ENCODE assay signal across 9 cellular contexts in the genomic region with DNA sequence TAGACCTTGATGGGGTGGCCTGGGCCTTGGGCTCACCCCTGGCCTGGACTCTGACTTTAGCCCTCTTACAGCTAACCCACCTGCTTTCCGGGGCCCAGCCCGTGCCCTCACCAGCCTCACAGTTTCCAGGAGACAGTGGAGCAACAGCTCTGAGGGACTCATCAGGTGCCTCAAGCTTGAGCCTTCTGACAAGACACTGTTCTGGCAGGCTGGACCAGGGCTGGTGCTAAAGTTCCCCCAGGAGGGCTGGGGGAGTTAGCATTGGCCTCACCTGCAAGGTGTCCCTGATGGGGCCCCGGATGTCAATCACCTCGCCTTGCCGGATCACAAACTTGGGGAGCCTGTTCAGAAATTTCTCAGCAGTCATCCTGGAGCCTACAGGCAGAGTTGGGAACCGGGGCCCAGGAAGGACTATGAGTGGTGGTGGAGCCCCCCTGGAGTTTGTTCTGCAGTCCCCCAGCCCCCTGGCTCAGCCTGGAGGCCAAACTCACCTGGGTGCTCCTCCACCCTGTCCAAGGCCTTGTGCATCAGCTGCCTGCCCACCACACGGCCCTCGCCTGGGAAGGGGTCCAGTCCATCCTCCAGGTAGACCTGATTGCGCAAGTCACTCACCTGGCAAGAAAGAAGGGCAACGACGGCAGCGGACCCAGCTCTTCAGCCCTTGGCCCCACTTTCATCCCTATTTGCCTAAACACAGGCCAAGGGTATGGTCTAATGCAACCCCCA. TPM values are rescaled to one million over a fixed set of nuclear protein-coding genes. Genes with fewer than 3 reads are reported as not detected.
DNase-seq lines count a peak whose midpoint lies in the region; ATAC-seq and TF ChIP-seq lines count a peak whose summit lies in the region.
"Had no signal": no experiment of that assay in that cellular context is flagged by ENCODE, and none has a peak within 500 bp of the region (broad histone marks: within the 10 kb centered on the region; RNA-seq: fewer than 3 reads in every experiment).

No MANE protein-coding gene starts in this region.

- peak overlapping the region in 3 of 5 experiments; percentile 30 to 94 (median 75) for H3K27ac Mint-ChIP-seq in brain
- H3K27ac Mint-ChIP-seq in natural killer cell treated with Interleukin-12 subunit alpha and Interleukin-12 subunit beta and Interleukin-15 and Interleukin-18, amount 100 ng/mL, for 72 hours: peak overlapping the region; percentile 87 to 89

- peaks cover 31% of the 10 kb centered on the region for H4K20me1 ChIP-seq in BLaER1
- no peaks in the 10 kb centered on the region for H4K20me1 ChIP-seq in Karpas-422 (ENCODE audit: insufficient read depth, low read depth, low read length)

- no peak for TF ChIP-seq CTCF in brain (conservative IDR thresholded peaks at IDR 0.05)

- ATAC-seq in natural killer cell treated with Interleukin-12 subunit alpha and Interleukin-12 subunit beta and Interleukin-15 and Interleukin-18, amount 100 ng/mL, for 72 hours: no peak
- ATAC-seq in GM18873 (IDR thresholded peaks at IDR 0.05; ENCODE audit: low FRiP score, unreplicated experiment): no peak
- no peak for ATAC-seq in GM21381 (IDR thresholded peaks at IDR 0.05; ENCODE audit: unreplicated experiment)

- H2AFZ ChIP-seq in Karpas-422 (ENCODE audit: low read length): no peak overlapping the region

- no peak overlapping the region; the same call in 1 of the 2 replicates for H3K4me3 ChIP-seq in BLaER1
- peak overlapping the region; percentile 53 for H3K4me3 ChIP-seq in Karpas-422 (ENCODE audit: low read length)

- no peak overlapping the region for H3K4me3 Mint-ChIP-seq in brain
- H3K4me3 Mint-ChIP-seq in natural killer cell treated with Interleukin-12 subunit alpha and Interleukin-12 subunit beta and Interleukin-15 and Interleukin-18, amount 100 ng/mL, for 72 hours: peak overlapping the region; percentile 86

- peaks cover 20% of the 10 kb centered on the region for H3K79me2 ChIP-seq in Karpas-422 (ENCODE audit: low read length)

- no peaks in the 10 kb centered on the region for H3K9me3 ChIP-seq in BLaER1
- no peaks in the 10 kb centered on the region for H3K9me3 ChIP-seq in Karpas-422 (ENCODE audit: low read length)

- H3K4me1 ChIP-seq in BLaER1 (peaks cover 92% of the 10 kb centered on the region), Karpas-422 (ENCODE audit: low read length) (peaks cover 92% of the 10 kb centered on the region)

- peaks cover 32% of the 10 kb centered on the region for H3K36me3 ChIP-seq in BLaER1
- peaks cover 4% of the 10 kb centered on the region for H3K36me3 ChIP-seq in Karpas-422 (ENCODE audit: insufficient read depth, low read length)

- peaks cover 68% of the 10 kb centered on the region for H3K4me1 Mint-ChIP-seq in brain
- peaks cover 71 to 76% of the 10 kb centered on the region in 2 donors for H3K4me1 Mint-ChIP-seq in natural killer cell treated with Interleukin-12 subunit alpha and Interleukin-12 subunit beta and Interleukin-15 and Interleukin-18, amount 100 ng/mL, for 72 hours (ENCODE audit: low read depth in 2 of 2)

- H3K27me3 Mint-ChIP-seq in brain: peaks cover 2% of the 10 kb centered on the region
- H3K27me3 Mint-ChIP-seq in natural killer cell treated with Interleukin-12 subunit alpha and Interleukin-12 subunit beta and Interleukin-15 and Interleukin-18, amount 100 ng/mL, for 72 hours: no peaks in the 10 kb centered on the region

- H3K27me3 ChIP-seq in BLaER1 (no peaks in the 10 kb centered on the region), Karpas-422 (ENCODE audit: low read length) (no peaks in the 10 kb centered on the region)

- peak overlapping the region; percentile 96 for H3K4me2 ChIP-seq in BLaER1
- peak overlapping the region; percentile 83 for H3K4me2 ChIP-seq in Karpas-422 (ENCODE audit: low read depth, low read length, poor library complexity, severe bottlenecking)

- H3K36me3 Mint-ChIP-seq in brain: no peaks in the 10 kb centered on the region
- H3K36me3 Mint-ChIP-seq in natural killer cell treated with Interleukin-12 subunit alpha and Interleukin-12 subunit beta and Interleukin-15 and Interleukin-18, amount 100 ng/mL, for 72 hours: no peaks in the 10 kb centered on the region

- H3K9ac ChIP-seq in BLaER1 (peak overlapping the region; percentile 88), Karpas-422 (ENCODE audit: low read length) (peak overlapping the region; percentile 73)

- H3K9me3 Mint-ChIP-seq in brain: peaks cover 0 to 2% (median 0%) of the 10 kb centered on the region in 5 experiments
- H3K9me3 Mint-ChIP-seq in natural killer cell treated with Interleukin-12 subunit alpha and Interleukin-12 subunit beta and Interleukin-15 and Interleukin-18, amount 100 ng/mL, for 72 hours: no peaks in the 10 kb centered on the region

- H3K27ac ChIP-seq in BLaER1: peak overlapping the region; percentile 98
- H3K27ac ChIP-seq in Karpas-422 (ENCODE audit: low read length): peak overlapping the region; percentile 98

- DNase-seq in Karpas-422 (peak; percentile 69), hypothalamus (lab: John Stamatoyannopoulos, UW) (no peak)
- no peak for DNase-seq in natural killer cell treated with Interleukin-12 subunit alpha and Interleukin-12 subunit beta and Interleukin-15 and Interleukin-18, amount 100 ng/mL, for 72 hours (ENCODE audit: low spot score)
- DNase-seq in stimulated activated CD8-positive, alpha-beta memory T cell treated with anti-CD3 and anti-CD28 coated beads, Interleukin-4, amount 100 ng/mL, for 48 hours: no peak
- DNase-seq: NCI-H2081 treated with DMSO at 0.1 percent for 48 hours had no signal

- no peaks in the 10 kb centered on the region for H3K9me2 ChIP-seq in Karpas-422 (replicated peaks; ENCODE audit: insufficient read depth, low read length)

RNA-seq across cellular contexts. Expression of a gene that starts 4.1 kb away (rescaled TPM):
- total RNA-seq in Karpas-422 (2014; rRNA removed; shearing (Covaris generic); ENCODE audit: low replicate concordance): 108 and 143 TPM in 2 replicates
- 278 TPM for polyA plus RNA-seq in brain (ENCODE audit: insufficient read depth, low read depth, low replicate concordance)
- total RNA-seq in natural killer cell treated with Interleukin-12 subunit alpha and Interleukin-12 subunit beta and Interleukin-15 and Interleukin-18, amount 100 ng/mL, for 72 hours: 100 to 1,000 TPM; 203 to 249 TPM

RNA-seq across cellular contexts. Expression of a gene that starts 22.4 kb away (rescaled TPM):
- total RNA-seq in Karpas-422 (2014; rRNA removed; shearing (Covaris generic); ENCODE audit: low replicate concordance): 20.7 and 56.0 TPM in 2 replicates
- polyA plus RNA-seq in brain (ENCODE audit: insufficient read depth, low read depth, low replicate concordance): 31.6 TPM
- 10 to 100 TPM in 1 of 2 donors, 1 to 10 TPM in 1; 9.9 to 24.8 TPM for total RNA-seq in natural killer cell treated with Interleukin-12 subunit alpha and Interleukin-12 subunit beta and Interleukin-15 and Interleukin-18, amount 100 ng/mL, for 72 hours

RNA-seq across cellular contexts. Expression of a gene that starts 33.7 kb away (rescaled TPM):
- total RNA-seq in Karpas-422 (2014; rRNA removed; shearing (Covaris generic); ENCODE audit: low replicate concordance): 614 and 735 TPM in 2 replicates
- polyA plus RNA-seq in brain (ENCODE audit: insufficient read depth, low read depth, low replicate concordance): 3.6 TPM
- total RNA-seq in natural killer cell treated with Interleukin-12 subunit alpha and Interleukin-12 subunit beta and Interleukin-15 and Interleukin-18, amount 100 ng/mL, for 72 hours: 10 to 100 TPM in 1 of 2 donors, 1 to 10 TPM in 1; 8.1 to 17.2 TPM

RNA-seq across cellular contexts. Expression of a gene that starts 50.0 kb away (rescaled TPM):
- total RNA-seq in Karpas-422 (2014; rRNA removed; shearing (Covaris generic); ENCODE audit: low replicate concordance): 23.8 and 31.5 TPM in 2 replicates
- polyA plus RNA-seq in brain (ENCODE audit: insufficient read depth, low read depth, low replicate concordance): 32.8 TPM
- 10 to 100 TPM; 21.0 to 57.5 TPM for total RNA-seq in natural killer cell treated with Interleukin-12 subunit alpha and Interleukin-12 subunit beta and Interleukin-15 and Interleukin-18, amount 100 ng/mL, for 72 hours

Comparison
In these comparisons a context has a peak if more than half of its experiments do, and no peak if none do; other contexts are left out.
1. RNA of a gene that starts 33.7 kb away (total RNA-seq): 614 to 735 TPM in Karpas-422; 8.1 to 17.2 TPM in natural killer cell treated with Interleukin-12 subunit alpha and Interleukin-12 subunit beta and Interleukin-15 and Interleukin-18, amount 100 ng/mL, for 72 hours; every median in the first group is over 10 times any median in the second.